Comparison of ENCODE assay signal across 8 cellular contexts in genomic region chr17:68172461-68172954, GRCh38.
A peak's percentile ranks its signal among the peaks of the same experiment; 100 is the strongest.
DNase-seq lines count a peak whose midpoint lies in the region; ATAC-seq, FAIRE-seq and TF ChIP-seq lines count a peak whose summit lies in the region.

No MANE protein-coding gene starts in this region.

- no peak for TF ChIP-seq POLR2A in heart left ventricle (IDR thresholded peaks at IDR 0.05)

- H2AFZ ChIP-seq in SK-N-SH (ENCODE audit: low read depth) = no peak overlapping the region; the same call in 1 of the 2 replicates

- H3K9ac ChIP-seq in SK-N-SH = no peak overlapping the region

- no peak overlapping the region for H3K27ac Mint-ChIP-seq in activated naive CD4-positive, alpha-beta T cell treated with anti-CD3 and anti-CD28 coated beads, Interleukin-2, amount 10 ng/mL, durations not matched to agents 7 days and 5 days

- H3K27ac ChIP-seq in SK-N-SH (ENCODE audit: low read depth in 2 of 2, low read length in 1 of 2) (no peak overlapping the region), heart left ventricle (no peak overlapping the region)

- intact Hi-C loops in heart left ventricle (cut with DNase I) = loop anchor here (1.0 to 10.0 kb wide), 14 partner anchors 28 to 592 kb away; no protein-coding TSS in a partner anchor

- no peak overlapping the region for H3K4me3 Mint-ChIP-seq in activated naive CD4-positive, alpha-beta T cell treated with anti-CD3 and anti-CD28 coated beads, Interleukin-2, amount 10 ng/mL, durations not matched to agents 7 days and 5 days

- peaks cover 34% of the 10 kb centered on the region for H3K4me1 Mint-ChIP-seq in activated naive CD4-positive, alpha-beta T cell treated with anti-CD3 and anti-CD28 coated beads, Interleukin-2, amount 10 ng/mL, durations not matched to agents 7 days and 5 days

- H3K79me2 ChIP-seq in SK-N-SH (ENCODE audit: insufficient read depth) = no peaks in the 10 kb centered on the region

- WGBS in SK-N-SH (ENCODE audit: low lambda C conversion rate) = 11% methylated on average over 11 of the region's 13 CpGs
- WGBS in heart left ventricle, 4 donors = 23 to 29% (median 25%) methylated on average over 13 of the region's 13 CpGs

- no peaks in the 10 kb centered on the region for H3F3A ChIP-seq in SK-N-SH (replicated peaks; ENCODE audit: insufficient read depth)

- peaks cover 32% of the 10 kb centered on the region for H3K27me3 Mint-ChIP-seq in activated naive CD4-positive, alpha-beta T cell treated with anti-CD3 and anti-CD28 coated beads, Interleukin-2, amount 10 ng/mL, durations not matched to agents 7 days and 5 days

- H3K4me1 ChIP-seq in SK-N-SH (ENCODE audit: control insufficient read depth in 1 of 2, insufficient read depth in 2 of 2, low read depth in 1 of 2, low read length in 1 of 2) (no peaks in the 10 kb centered on the region), heart left ventricle (peaks cover 0 to 4% (median 0%) of the 10 kb centered on the region in 12 donors)

- TF ChIP-seq EP300 in SK-N-SH (IDR thresholded peaks at IDR 0.05; ENCODE audit: borderline replicate concordance in 1 of 2, low read depth in 1 of 2, low read length in 1 of 2) = no peak

- H3K9me3 Mint-ChIP-seq in activated naive CD4-positive, alpha-beta T cell treated with anti-CD3 and anti-CD28 coated beads, Interleukin-2, amount 10 ng/mL, durations not matched to agents 7 days and 5 days = peaks cover 2% of the 10 kb centered on the region

- no peaks in the 10 kb centered on the region for H3K36me3 ChIP-seq in SK-N-SH (replicated peaks in 1 of 2; ENCODE audit: control insufficient read depth in 1 of 2, insufficient read depth in 2 of 2, low read length in 1 of 2)
- H3K36me3 ChIP-seq in heart left ventricle = no peaks in the 10 kb centered on the region

- TF ChIP-seq RAD21 in SK-N-SH (IDR thresholded peaks at IDR 0.05; ENCODE audit: low read length) = peak; percentile 95

- H3K36me3 Mint-ChIP-seq in activated naive CD4-positive, alpha-beta T cell treated with anti-CD3 and anti-CD28 coated beads, Interleukin-2, amount 10 ng/mL, durations not matched to agents 7 days and 5 days = no peaks in the 10 kb centered on the region

- no peaks in the 10 kb centered on the region for H3K27me3 ChIP-seq in SK-N-SH (ENCODE audit: insufficient read depth)
- H3K27me3 ChIP-seq in heart left ventricle = no peaks in the 10 kb centered on the region

- ATAC-seq in heart left ventricle = peak; percentile 54 to 81 (median 77)
- ATAC-seq in GM19397 (IDR thresholded peaks at IDR 0.05; ENCODE audit: unreplicated experiment) = no peak

- no peak overlapping the region for H3K4me2 ChIP-seq in SK-N-SH

- no peaks in the 10 kb centered on the region for H4K20me1 ChIP-seq in SK-N-SH (ENCODE audit: insufficient read depth)

- POLR2A ChIA-PET in AG04449 (lab: Yijun Ruan, JAX) = no interaction called here
- POLR2A ChIA-PET in SK-N-SH (lab: Yijun Ruan, JAX) = interaction anchor here (1.2 kb wide), 1 partner anchor 71 kb away, joined by 3 read pairs; no protein-coding TSS in a partner anchor

- no peaks in the 10 kb centered on the region for H3K9me2 ChIP-seq in SK-N-SH

- DNase-seq in AG04449 (ENCODE audit: low read depth, low spot score) (no peak), GM18507 (ENCODE audit: extremely low spot score, insufficient read length, low read depth) (no peak), LNCaP clone FGC (ENCODE audit: low read depth) (no peak), SK-N-SH (peak; percentile 77), heart left ventricle (peak; percentile 53 to 73 (median 62)), renal cortical epithelial cell (ENCODE audit: low read depth) (peak; percentile 46)
- DNase-seq in activated naive CD4-positive, alpha-beta T cell treated with anti-CD3 and anti-CD28 coated beads, Interleukin-2, amount 10 ng/mL, durations not matched to agents 7 days and 5 days = peak; percentile 84

- peak; percentile 94 for FAIRE-seq in GM18507 (lab: Jason Lieb, UNC)

- no peaks in the 10 kb centered on the region for H3K9me3 ChIP-seq in SK-N-SH
- H3K9me3 ChIP-seq in heart left ventricle = no peaks in the 10 kb centered on the region

- CTCF ChIA-PET in AG04449 (lab: Yijun Ruan, JAX) = interaction anchor here (0.7 to 7.2 kb wide), 30 partner anchors 9 to 294 kb away, joined by 3 to 107 read pairs (median 4); partner anchors contain the start of genes AMZ2 and KPNA2
- CTCF ChIA-PET in SK-N-SH (lab: Yijun Ruan, JAX) = interaction anchor here (0.6 to 9.3 kb wide), 41 partner anchors 11 to 505 kb away, joined by 3 to 194 read pairs (median 4); partner anchors contain the start of gene AMZ2
- CTCF ChIA-PET in activated naive CD4-positive, alpha-beta T cell treated with anti-CD3 and anti-CD28 coated beads, Interleukin-2, amount 10 ng/mL, durations not matched to agents 7 days and 5 days (lab: Charles Lee) = interaction anchor here (0.7 to 4.1 kb wide), 21 partner anchors 8 to 293 kb away, joined by 3 to 94 read pairs (median 6); partner anchors contain the start of gene AMZ2

- H3K4me3 ChIP-seq in AG04449 (ENCODE audit: low read depth, low read length) = no peak overlapping the region
- H3K4me3 ChIP-seq in LNCaP clone FGC (ENCODE audit: low read depth, low read length) = no peak overlapping the region
- no peak overlapping the region for H3K4me3 ChIP-seq in SK-N-SH (ENCODE audit: low read depth in 2 of 2, low read length in 1 of 2)
- H3K4me3 ChIP-seq in heart left ventricle = no peak overlapping the region

- TF ChIP-seq CTCF in AG04449 (IDR thresholded peaks at IDR 0.05; ENCODE audit: insufficient read depth, low read length, missing control alignments) = peak; percentile 80
- TF ChIP-seq CTCF in LNCaP clone FGC (IDR thresholded peaks at IDR 0.05; ENCODE audit: control insufficient read depth, extremely low read depth, insufficient read depth) = peak; percentile 99
- TF ChIP-seq CTCF in SK-N-SH (IDR thresholded peaks at IDR 0.05) = peak; percentile 99
- peak; percentile 91 to 99 (median 97) for TF ChIP-seq CTCF in heart left ventricle (IDR thresholded peaks at IDR 0.05)

TF ChIP-seq in SK-N-SH, 30 proteins besides CTCF, POLR2A, EP300 and RAD21:
- TF ChIP-seq FOSL2 (IDR thresholded peaks at IDR 0.05; ENCODE audit: borderline replicate concordance, low read depth) (no peak), SMC3 (IDR thresholded peaks at IDR 0.05; ENCODE audit: low read depth, low read length) (peak; percentile 89)

Comparison
In these comparisons a context has a peak if more than half of its experiments do, and no peak if none do; other contexts are left out.
1. DNase-seq: peak in SK-N-SH (single experiment), activated naive CD4-positive, alpha-beta T cell treated with anti-CD3 and anti-CD28 coated beads, Interleukin-2, amount 10 ng/mL, durations not matched to agents 7 days and 5 days (single experiment), heart left ventricle (5 of 5) and renal cortical epithelial cell (single experiment); none in AG04449 (single experiment), GM18507 (single experiment) and LNCaP clone FGC (single experiment).
2. Peak in every context shown above with its lines, with median percentiles within 50 percentile points of each other: CTCF ChIP-seq.